ENCODE assay signal across 33 cellular contexts in the genomic region with DNA sequence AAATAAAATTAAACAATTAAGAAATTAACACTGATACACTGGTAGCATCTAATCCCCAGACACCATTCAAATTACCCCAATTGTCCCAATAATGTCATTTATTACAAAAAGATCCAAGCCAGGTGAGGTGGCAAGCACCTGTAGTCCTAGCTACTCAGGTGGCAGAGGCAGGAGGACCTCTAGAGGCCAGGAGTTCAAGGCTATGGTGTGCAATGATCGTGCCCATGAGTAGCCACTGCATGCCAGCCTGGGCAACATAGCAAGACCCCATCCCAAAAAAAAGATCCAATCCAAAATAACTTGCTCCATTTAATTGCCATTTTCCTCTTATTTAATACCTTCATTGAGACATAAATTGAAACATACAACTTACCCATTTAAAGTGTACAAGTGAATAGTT. TPM values are rescaled to one million over a fixed set of nuclear protein-coding genes. Genes with fewer than 3 reads are reported as not detected.
"Had no signal": no experiment of that assay in that cellular context is flagged by ENCODE, and none has a peak within 500 bp of the region (broad histone marks: within the 10 kb centered on the region; RNA-seq: fewer than 3 reads in every experiment).

No MANE protein-coding gene starts in this region.

- H3K4me3 ChIP-seq: neural progenitor cell, ovary, psoas muscle, skin epidermis, smooth muscle cell, spleen, suprapubic skin, thoracic aorta, thyroid gland, tibial nerve, upper lobe of left lung, vagina had no signal

- H3K4me2 ChIP-seq: neural progenitor cell, smooth muscle cell had no signal

- ATAC-seq: naive thymus-derived CD4-positive, alpha-beta T cell; natural killer cell; psoas muscle; right cardiac atrium; sciatic nerve; stimulated activated memory B cell treated with anti-CD40 and anti-IgM and Interleukin-4, amounts not matched to agents 10 μg/mL and 1 μg/mL and 100 μg/mL, for 72 hours; stimulated activated naive CD8-positive, alpha-beta T cell treated with anti-CD3 and anti-CD28 coated beads, Interleukin-15, amount 100 ng/mL, for 72 hours; stimulated activated naive CD8-positive, alpha-beta T cell treated with anti-CD3 and anti-CD28 coated beads, Interleukin-15, Interleukin-2, amounts not matched to agents 100 U/mL and 50 U/mL, for 24 hours had no signal

- H3K9ac ChIP-seq: neural progenitor cell, parathyroid adenoma had no signal

- DNase-seq: naive thymus-derived CD4-positive, alpha-beta T cell; natural killer cell; occipital lobe; ovary; posterior cingulate gyrus; psoas muscle; right cardiac atrium; spleen; stimulated activated CD4-positive, alpha-beta T cell treated with anti-CD3 and anti-CD28 coated beads, Interleukin-12 subunit alpha, Interleukin-12 subunit beta, amount 100 ng/mL, for 4 hours; stimulated activated CD4-positive, alpha-beta T cell treated with anti-CD3 and anti-CD28 coated beads, Interleukin-1b, Interleukin-23, amount 100 ng/mL, for 48 hours; stimulated activated CD4-positive, alpha-beta T cell treated with anti-CD3 and anti-CD28 coated beads, Interleukin-4, amount 100 ng/mL, for 1 hour; stimulated activated CD4-positive, alpha-beta T cell treated with anti-CD3 and anti-CD28 coated beads, Interleukin-4, amount 100 ng/mL, for 4 hours; stimulated activated CD8-positive, alpha-beta memory T cell treated with anti-CD3 and anti-CD28 coated beads, Interleukin-4, amount 100 ng/mL, for 48 hours; stimulated activated naive CD4-positive, alpha-beta T cell; stimulated activated naive CD8-positive, alpha-beta T cell treated with anti-CD3 and anti-CD28 coated beads, Interleukin-15, amount 100 ng/mL, for 72 hours; stimulated activated naive CD8-positive, alpha-beta T cell treated with anti-CD3 and anti-CD28 coated beads, Interleukin-15, Interleukin-2, amounts not matched to agents 100 U/mL and 50 U/mL, for 24 hours; substantia nigra; thyroid gland; trophoblast cell; upper lobe of left lung had no signal

- H2AFZ ChIP-seq: neural progenitor cell, parathyroid adenoma had no signal

- H3K36me3 ChIP-seq: neural progenitor cell, ovary, suprapubic skin, thoracic aorta, thyroid gland, tibial nerve, upper lobe of left lung, vagina had no signal

- H3K27ac ChIP-seq: neural progenitor cell, ovary, parathyroid adenoma, psoas muscle, skin epidermis, spleen, suprapubic skin, thoracic aorta, thyroid gland, tibial nerve, upper lobe of left lung, vagina had no signal

- H3K27me3 ChIP-seq: neural progenitor cell, ovary, spleen, suprapubic skin, thyroid gland, tibial nerve, upper lobe of left lung, vagina had no signal

- H3K79me2 ChIP-seq: parathyroid adenoma had no signal

- H3K4me1 ChIP-seq: neural progenitor cell, parathyroid adenoma, psoas muscle, spleen, suprapubic skin, thyroid gland, tibial nerve, upper lobe of left lung, vagina had no signal

- H3K9me3 ChIP-seq: ovary, psoas muscle, suprapubic skin, thoracic aorta, thyroid gland, upper lobe of left lung, vagina had no signal

RNA-seq across cellular contexts. Expression of gene CSTA, which starts 17.8 kb away (rescaled TPM):
- total RNA-seq: occipital lobe, progenitor cell of endocrine pancreas, renal cortical epithelial cell had no signal
- polyA plus RNA-seq: neural cell had no signal
